In the genomic region with DNA sequence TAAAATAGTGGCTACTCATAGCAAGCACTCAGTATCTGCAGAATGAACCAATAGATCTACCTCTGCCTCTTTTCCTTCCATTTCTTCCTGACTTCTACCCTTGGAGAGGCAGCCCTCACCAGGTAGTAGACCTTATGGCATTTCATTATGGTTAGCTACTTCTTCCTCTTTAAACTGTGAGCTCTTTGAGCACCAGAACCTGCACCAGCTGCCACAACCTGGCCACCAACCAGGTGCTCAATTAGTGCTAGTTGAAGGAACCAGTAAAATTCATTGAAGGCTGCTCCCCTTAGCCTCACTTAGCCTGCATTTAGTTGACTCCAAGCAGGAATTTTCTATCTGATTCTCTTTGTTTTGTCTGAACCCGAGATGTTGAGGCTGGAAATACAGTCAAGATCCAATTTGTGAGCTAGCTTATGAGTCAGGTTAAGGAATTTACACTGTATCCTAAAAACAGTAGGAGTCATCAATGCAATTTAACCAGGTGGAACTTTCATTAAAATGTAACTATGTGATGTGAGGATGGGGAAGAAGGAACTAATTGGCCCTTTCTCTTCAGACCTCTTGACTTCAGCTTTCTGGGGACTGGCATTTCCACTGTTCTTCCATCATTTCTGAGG, we compare ENCODE assay signal across 1 cellular context.
TF ChIP-seq lines count a peak whose summit lies in the region.

No MANE protein-coding gene starts in this region.

TF ChIP-seq in GM23338, 12 proteins besides CTCF, POLR2A, EP300 and RAD21 (continued from another document):
- TF ChIP-seq, protein P1, sequence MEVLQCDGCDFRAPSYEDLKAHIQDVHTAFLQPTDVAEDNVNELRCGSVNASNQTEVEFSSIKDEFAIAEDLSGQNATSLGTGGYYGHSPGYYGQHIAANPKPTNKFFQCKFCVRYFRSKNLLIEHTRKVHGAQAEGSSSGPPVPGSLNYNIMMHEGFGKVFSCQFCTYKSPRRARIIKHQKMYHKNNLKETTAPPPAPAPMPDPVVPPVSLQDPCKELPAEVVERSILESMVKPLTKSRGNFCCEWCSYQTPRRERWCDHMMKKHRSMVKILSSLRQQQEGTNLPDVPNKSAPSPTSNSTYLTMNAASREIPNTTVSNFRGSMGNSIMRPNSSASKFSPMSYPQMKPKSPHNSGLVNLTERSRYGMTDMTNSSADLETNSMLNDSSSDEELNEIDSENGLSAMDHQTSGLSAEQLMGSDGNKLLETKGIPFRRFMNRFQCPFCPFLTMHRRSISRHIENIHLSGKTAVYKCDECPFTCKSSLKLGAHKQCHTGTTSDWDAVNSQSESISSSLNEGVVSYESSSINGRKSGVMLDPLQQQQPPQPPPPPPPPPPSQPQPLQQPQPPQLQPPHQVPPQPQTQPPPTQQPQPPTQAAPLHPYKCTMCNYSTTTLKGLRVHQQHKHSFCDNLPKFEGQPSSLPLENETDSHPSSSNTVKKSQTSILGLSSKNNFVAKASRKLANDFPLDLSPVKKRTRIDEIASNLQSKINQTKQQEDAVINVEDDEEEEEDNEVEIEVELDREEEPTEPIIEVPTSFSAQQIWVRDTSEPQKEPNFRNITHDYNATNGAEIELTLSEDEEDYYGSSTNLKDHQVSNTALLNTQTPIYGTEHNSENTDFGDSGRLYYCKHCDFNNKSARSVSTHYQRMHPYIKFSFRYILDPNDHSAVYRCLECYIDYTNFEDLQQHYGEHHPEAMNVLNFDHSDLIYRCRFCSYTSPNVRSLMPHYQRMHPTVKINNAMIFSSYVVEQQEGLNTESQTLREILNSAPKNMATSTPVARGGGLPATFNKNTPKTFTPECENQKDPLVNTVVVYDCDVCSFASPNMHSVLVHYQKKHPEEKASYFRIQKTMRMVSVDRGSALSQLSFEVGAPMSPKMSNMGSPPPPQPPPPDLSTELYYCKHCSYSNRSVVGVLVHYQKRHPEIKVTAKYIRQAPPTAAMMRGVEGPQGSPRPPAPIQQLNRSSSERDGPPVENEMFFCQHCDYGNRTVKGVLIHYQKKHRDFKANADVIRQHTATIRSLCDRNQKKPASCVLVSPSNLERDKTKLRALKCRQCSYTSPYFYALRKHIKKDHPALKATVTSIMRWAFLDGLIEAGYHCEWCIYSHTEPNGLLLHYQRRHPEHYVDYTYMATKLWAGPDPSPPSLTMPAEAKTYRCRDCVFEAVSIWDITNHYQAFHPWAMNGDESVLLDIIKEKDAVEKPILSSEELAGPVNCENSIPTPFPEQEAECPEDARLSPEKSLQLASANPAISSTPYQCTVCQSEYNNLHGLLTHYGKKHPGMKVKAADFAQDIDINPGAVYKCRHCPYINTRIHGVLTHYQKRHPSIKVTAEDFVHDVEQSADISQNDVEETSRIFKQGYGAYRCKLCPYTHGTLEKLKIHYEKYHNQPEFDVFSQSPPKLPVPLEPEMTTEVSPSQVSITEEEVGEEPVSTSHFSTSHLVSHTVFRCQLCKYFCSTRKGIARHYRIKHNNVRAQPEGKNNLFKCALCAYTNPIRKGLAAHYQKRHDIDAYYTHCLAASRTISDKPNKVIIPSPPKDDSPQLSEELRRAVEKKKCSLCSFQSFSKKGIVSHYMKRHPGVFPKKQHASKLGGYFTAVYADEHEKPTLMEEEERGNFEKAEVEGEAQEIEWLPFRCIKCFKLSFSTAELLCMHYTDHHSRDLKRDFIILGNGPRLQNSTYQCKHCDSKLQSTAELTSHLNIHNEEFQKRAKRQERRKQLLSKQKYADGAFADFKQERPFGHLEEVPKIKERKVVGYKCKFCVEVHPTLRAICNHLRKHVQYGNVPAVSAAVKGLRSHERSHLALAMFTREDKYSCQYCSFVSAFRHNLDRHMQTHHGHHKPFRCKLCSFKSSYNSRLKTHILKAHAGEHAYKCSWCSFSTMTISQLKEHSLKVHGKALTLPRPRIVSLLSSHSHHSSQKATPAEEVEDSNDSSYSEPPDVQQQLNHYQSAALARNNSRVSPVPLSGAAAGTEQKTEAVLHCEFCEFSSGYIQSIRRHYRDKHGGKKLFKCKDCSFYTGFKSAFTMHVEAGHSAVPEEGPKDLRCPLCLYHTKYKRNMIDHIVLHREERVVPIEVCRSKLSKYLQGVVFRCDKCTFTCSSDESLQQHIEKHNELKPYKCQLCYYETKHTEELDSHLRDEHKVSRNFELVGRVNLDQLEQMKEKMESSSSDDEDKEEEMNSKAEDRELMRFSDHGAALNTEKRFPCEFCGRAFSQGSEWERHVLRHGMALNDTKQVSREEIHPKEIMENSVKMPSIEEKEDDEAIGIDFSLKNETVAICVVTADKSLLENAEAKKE (CRISPR knock-in tag; IDR thresholded peaks at IDR 0.05), result no peak
- TF ChIP-seq POLR2AphosphoS5 (IDR thresholded peaks at IDR 0.05; ENCODE audit: low read depth), result no peak
- TF ChIP-seq JUNB (IDR thresholded peaks at IDR 0.05; ENCODE audit: unreplicated experiment), result no peak
- TF ChIP-seq, protein P2, sequence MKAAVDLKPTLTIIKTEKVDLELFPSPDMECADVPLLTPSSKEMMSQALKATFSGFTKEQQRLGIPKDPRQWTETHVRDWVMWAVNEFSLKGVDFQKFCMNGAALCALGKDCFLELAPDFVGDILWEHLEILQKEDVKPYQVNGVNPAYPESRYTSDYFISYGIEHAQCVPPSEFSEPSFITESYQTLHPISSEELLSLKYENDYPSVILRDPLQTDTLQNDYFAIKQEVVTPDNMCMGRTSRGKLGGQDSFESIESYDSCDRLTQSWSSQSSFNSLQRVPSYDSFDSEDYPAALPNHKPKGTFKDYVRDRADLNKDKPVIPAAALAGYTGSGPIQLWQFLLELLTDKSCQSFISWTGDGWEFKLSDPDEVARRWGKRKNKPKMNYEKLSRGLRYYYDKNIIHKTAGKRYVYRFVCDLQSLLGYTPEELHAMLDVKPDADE (IDR thresholded peaks at IDR 0.05), result no peak
- no peak for TF ChIP-seq EZH2phosphoT487 (IDR thresholded peaks at IDR 0.05; ENCODE audit: unreplicated experiment)
- TF ChIP-seq, protein P3, sequence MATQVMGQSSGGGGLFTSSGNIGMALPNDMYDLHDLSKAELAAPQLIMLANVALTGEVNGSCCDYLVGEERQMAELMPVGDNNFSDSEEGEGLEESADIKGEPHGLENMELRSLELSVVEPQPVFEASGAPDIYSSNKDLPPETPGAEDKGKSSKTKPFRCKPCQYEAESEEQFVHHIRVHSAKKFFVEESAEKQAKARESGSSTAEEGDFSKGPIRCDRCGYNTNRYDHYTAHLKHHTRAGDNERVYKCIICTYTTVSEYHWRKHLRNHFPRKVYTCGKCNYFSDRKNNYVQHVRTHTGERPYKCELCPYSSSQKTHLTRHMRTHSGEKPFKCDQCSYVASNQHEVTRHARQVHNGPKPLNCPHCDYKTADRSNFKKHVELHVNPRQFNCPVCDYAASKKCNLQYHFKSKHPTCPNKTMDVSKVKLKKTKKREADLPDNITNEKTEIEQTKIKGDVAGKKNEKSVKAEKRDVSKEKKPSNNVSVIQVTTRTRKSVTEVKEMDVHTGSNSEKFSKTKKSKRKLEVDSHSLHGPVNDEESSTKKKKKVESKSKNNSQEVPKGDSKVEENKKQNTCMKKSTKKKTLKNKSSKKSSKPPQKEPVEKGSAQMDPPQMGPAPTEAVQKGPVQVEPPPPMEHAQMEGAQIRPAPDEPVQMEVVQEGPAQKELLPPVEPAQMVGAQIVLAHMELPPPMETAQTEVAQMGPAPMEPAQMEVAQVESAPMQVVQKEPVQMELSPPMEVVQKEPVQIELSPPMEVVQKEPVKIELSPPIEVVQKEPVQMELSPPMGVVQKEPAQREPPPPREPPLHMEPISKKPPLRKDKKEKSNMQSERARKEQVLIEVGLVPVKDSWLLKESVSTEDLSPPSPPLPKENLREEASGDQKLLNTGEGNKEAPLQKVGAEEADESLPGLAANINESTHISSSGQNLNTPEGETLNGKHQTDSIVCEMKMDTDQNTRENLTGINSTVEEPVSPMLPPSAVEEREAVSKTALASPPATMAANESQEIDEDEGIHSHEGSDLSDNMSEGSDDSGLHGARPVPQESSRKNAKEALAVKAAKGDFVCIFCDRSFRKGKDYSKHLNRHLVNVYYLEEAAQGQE (IDR thresholded peaks at IDR 0.05; ENCODE audit: unreplicated experiment), result no peak
- no peak for TF ChIP-seq EZH2 (IDR thresholded peaks at IDR 0.05; ENCODE audit: low read depth, unreplicated experiment)
TF ChIP-seq in GM23338: peak in this region for 0.
